17 cellular contexts compared by ENCODE assay signal in genomic region chr10:79926037-79926436, GRCh38. TPM values are rescaled to one million over a fixed set of nuclear protein-coding genes. Genes with fewer than 3 reads are reported as not detected.
"Had no signal": no experiment of that assay in that cellular context is flagged by ENCODE, and none has a peak within 500 bp of the region (broad histone marks: within the 10 kb centered on the region; RNA-seq: fewer than 3 reads in every experiment).

No MANE protein-coding gene starts in this region.

- H3K36me3 Mint-ChIP-seq: naive B cell had no signal

- H3K4me1 Mint-ChIP-seq: activated B cell treated with CpG ODN at 0.5 μM for 24 hours had no signal

- H3K4me3 Mint-ChIP-seq: activated B cell treated with CpG ODN at 0.5 μM for 24 hours; activated CD4-positive, alpha-beta T cell treated with anti-CD3 and anti-CD28 coated beads, Interleukin-2, amount 10 ng/mL, durations not matched to agents 7 days and 5 days; naive B cell had no signal

- H3K27ac Mint-ChIP-seq: activated B cell treated with CpG ODN at 0.5 μM for 24 hours; activated CD4-positive, alpha-beta T cell treated with anti-CD3 and anti-CD28 coated beads, Interleukin-2, amount 10 ng/mL, durations not matched to agents 7 days and 5 days; naive B cell had no signal

- DNase-seq: activated B cell treated with CpG ODN at 0.5 μM for 24 hours; activated CD4-positive, alpha-beta T cell treated with anti-CD3 and anti-CD28 coated beads, Interleukin-2, amount 10 ng/mL, durations not matched to agents 7 days and 5 days; activated naive CD4-positive, alpha-beta T cell treated with anti-CD3 and anti-CD28 coated beads, Interleukin-2, amount 50 U/mL, for 16 hours; effector CD4-positive, alpha-beta T cell; foreskin keratinocyte; glutamatergic neuron; midbrain; naive B cell; stimulated activated CD4-positive, alpha-beta T cell treated with anti-CD3 and anti-CD28 coated beads, Interleukin-15, amount 100 ng/mL, for 24 hours; stimulated activated CD4-positive, alpha-beta T cell treated with anti-CD3 and anti-CD28 coated beads, Interleukin-4, amount 100 ng/mL, for 1 hour; stimulated activated naive CD4-positive, alpha-beta T cell; trophoblast cell had no signal

- H3K9me3 Mint-ChIP-seq: activated CD4-positive, alpha-beta T cell treated with anti-CD3 and anti-CD28 coated beads, Interleukin-2, amount 10 ng/mL, durations not matched to agents 7 days and 5 days had no signal

- ATAC-seq: foreskin keratinocyte had no signal

RNA-seq across cellular contexts. Expression of gene SFTPD, which starts 22.9 kb away (rescaled TPM):
- total RNA-seq: activated CD4-positive, alpha-beta T cell treated with anti-CD3 and anti-CD28 coated beads, Interleukin-2, amount 10 ng/mL, durations not matched to agents 7 days and 5 days; activated CD8-positive, alpha-beta memory T cell treated with anti-CD3 and anti-CD28 coated beads for 36 hours; kidney epithelial cell; lung microvascular endothelial cell; skeletal muscle tissue; T-helper 2 cell treated with Interferon-gamma antibody and Interleukin-4, amounts not matched to agents 100 ng/mL and 5 ng/mL, for 36 hours had no signal
